Comparison of ENCODE assay signal across 10 cellular contexts in genomic region chr20:35600176-35600995, GRCh38. TPM values are rescaled to one million over a fixed set of nuclear protein-coding genes. Genes with fewer than 3 reads are reported as not detected.
A peak's percentile ranks its signal among the peaks of the same experiment; 100 is the strongest.
DNase-seq lines count a peak whose midpoint lies in the region; ATAC-seq, FAIRE-seq and TF ChIP-seq lines count a peak whose summit lies in the region.
"Had no signal": no experiment of that assay in that cellular context is flagged by ENCODE, and none has a peak within 500 bp of the region (broad histone marks: within the 10 kb centered on the region; RNA-seq: fewer than 3 reads in every experiment).

No MANE protein-coding gene starts in this region.

- H3K27me3 ChIP-seq in H7 (ENCODE audit: control insufficient read depth, insufficient read depth, low read length), result peaks cover 48% of the 10 kb centered on the region
- H3K27me3 ChIP-seq in K562 (ENCODE audit: control insufficient read depth in 2 of 2, insufficient read depth in 2 of 2, low read length in 2 of 2), result peaks cover 0 to 32% of the 10 kb centered on the region in 2 experiments; a peak in 4 of 5 replicates
- peaks cover 3 to 27% of the 10 kb centered on the region in 2 experiments; a peak in 4 of 5 replicates for H3K27me3 ChIP-seq in HepG2 (ENCODE audit: control insufficient read depth in 1 of 2, insufficient read depth in 2 of 2, low read length in 2 of 2)

- H3K4me2 ChIP-seq in K562 (ENCODE audit: insufficient read depth, low read length) (no peak overlapping the region), HepG2 (ENCODE audit: low read depth, low read length) (no peak overlapping the region)

- DNase-seq in H7 (peak; percentile 74), K562 (ENCODE audit: extremely low read depth in 1 of 4, low spot score in 3 of 4) (peak in 3 of 4 experiments; percentile 5 to 8 (median 8)), HepG2 (ENCODE audit: low spot score) (no peak), D721Med (ENCODE audit: insufficient read length, low spot score) (no peak), C1 segment of cervical spinal cord (lab: John Stamatoyannopoulos, UW) (no peak), NOMO-1 treated with dmso at 0.1 percent for 144 hours (lab: John Stamatoyannopoulos, UW; ENCODE audit: unreplicated experiment) (no peak), cerebellar cortex (ENCODE audit: low spot score) (no peak)
- DNase-seq: NCI-H1105 treated with DMSO at 0.1 percent for 48 hours had no signal

- peak overlapping the region; percentile 76 for H3K4me3 Mint-ChIP-seq in stimulated activated memory B cell treated with anti-CD40 and anti-IgM and Interleukin-4, amounts not matched to agents 10 μg/mL and 1 μg/mL and 100 μg/mL, for 72 hours

- peaks cover 0 to 34% of the 10 kb centered on the region in 2 experiments; a peak in 3 of 5 replicates for H3K4me1 ChIP-seq in K562 (replicated peaks in 1 of 2; ENCODE audit: control insufficient read depth in 2 of 2, insufficient read depth in 2 of 2, low read length in 2 of 2)
- H3K4me1 ChIP-seq in HepG2 (ENCODE audit: insufficient read depth, low read length), result peaks cover 26% of the 10 kb centered on the region

- BruUV-seq in K562 (replicated peaks; lab: Mats Ljungman, UMichigan), result no TSS peak
- no TSS peak for BruUV-seq in HepG2 (replicated peaks; lab: Mats Ljungman, UMichigan)

- peaks cover 44% of the 10 kb centered on the region for H3K27me3 Mint-ChIP-seq in stimulated activated memory B cell treated with anti-CD40 and anti-IgM and Interleukin-4, amounts not matched to agents 10 μg/mL and 1 μg/mL and 100 μg/mL, for 72 hours

- no peaks in the 10 kb centered on the region for H3K9me1 ChIP-seq in K562 (ENCODE audit: control insufficient read depth, insufficient read depth, low read length)

- no peaks in the 10 kb centered on the region for H3K36me3 ChIP-seq in H7 (replicated peaks; ENCODE audit: control insufficient read depth, insufficient read depth, low read length)
- H3K36me3 ChIP-seq in K562 (ENCODE audit: control insufficient read depth, insufficient read depth, low read length), result no peaks in the 10 kb centered on the region
- H3K36me3 ChIP-seq in HepG2 (replicated peaks in 1 of 2; ENCODE audit: control insufficient read depth in 1 of 2, insufficient read depth in 2 of 2, low read length in 2 of 2), result no peaks in the 10 kb centered on the region

- H3K9me3 Mint-ChIP-seq in stimulated activated memory B cell treated with anti-CD40 and anti-IgM and Interleukin-4, amounts not matched to agents 10 μg/mL and 1 μg/mL and 100 μg/mL, for 72 hours, result no peaks in the 10 kb centered on the region

- H3K27ac ChIP-seq in K562 (ENCODE audit: extremely low read depth, low read depth, low read length) (no peak overlapping the region), HepG2 (ENCODE audit: extremely low read length, insufficient read depth, low read length) (no peak overlapping the region)

- H3K4me1 Mint-ChIP-seq in stimulated activated memory B cell treated with anti-CD40 and anti-IgM and Interleukin-4, amounts not matched to agents 10 μg/mL and 1 μg/mL and 100 μg/mL, for 72 hours, result peaks cover 22% of the 10 kb centered on the region

- POLR2A ChIA-PET in K562 (lab: Yijun Ruan, JAX), result interaction anchor here (0.6 to 1.2 kb wide), 5 partner anchors 11 to 129 kb away, joined by 3 to 5 read pairs (median 4); partner anchors contain the start of genes ERGIC3 and SPAG4
- POLR2A ChIA-PET in HepG2 (lab: Yijun Ruan, JAX), result no interaction called here

- no peak overlapping the region; the same call in 1 of the 2 replicates for H2AFZ ChIP-seq in K562 (ENCODE audit: low read depth, low read length)
- H2AFZ ChIP-seq in HepG2 (ENCODE audit: low read length), result no peak overlapping the region

- H3K4me3 ChIP-seq in H7 (ENCODE audit: insufficient read depth, low read depth, low read length) (peak overlapping the region; percentile 55), K562 (no peak overlapping the region), HepG2 (replicated peaks in 1 of 3; ENCODE audit: insufficient read depth in 1 of 3, low read depth in 2 of 3, low read length in 3 of 3) (no peak overlapping the region)

- 37% methylated on average over 29 of the region's 34 CpGs for WGBS in K562 (ENCODE audit: insufficient coverage, low coverage, missing lambda C conversion rate)
- WGBS in HepG2 (ENCODE audit: low lambda C conversion rate), result 76% methylated on average over 34 of the region's 34 CpGs

- ATAC-seq in K562, result no peak
- no peak for ATAC-seq in HepG2
- ATAC-seq in stimulated activated memory B cell treated with anti-CD40 and anti-IgM and Interleukin-4, amounts not matched to agents 10 μg/mL and 1 μg/mL and 100 μg/mL, for 72 hours, result peak; percentile 3

- TF ChIP-seq RAD21 in K562 (CRISPR knock-in tag; conservative IDR thresholded peaks at IDR 0.05 in 1 of 2, IDR thresholded peaks at IDR 0.05 in 1 of 2), result no peak
- no peak for TF ChIP-seq RAD21 in HepG2 (CRISPR knock-in tag; IDR thresholded peaks at IDR 0.05)

- H4K20me1 ChIP-seq in K562 (replicated peaks; ENCODE audit: control insufficient read depth, insufficient read depth, low read length), result no peaks in the 10 kb centered on the region
- H4K20me1 ChIP-seq in HepG2 (ENCODE audit: insufficient read depth, low read length), result no peaks in the 10 kb centered on the region

- CTCF ChIA-PET in K562 (lab: Yijun Ruan, JAX; ENCODE audit: low intra/inter-chr PET ratio), result no interaction called here
- CTCF ChIA-PET in HepG2 (lab: Yijun Ruan, JAX; ENCODE audit: low intra/inter-chr PET ratio, low total read pairs), result no interaction called here

- no peaks in the 10 kb centered on the region for H3K36me3 Mint-ChIP-seq in stimulated activated memory B cell treated with anti-CD40 and anti-IgM and Interleukin-4, amounts not matched to agents 10 μg/mL and 1 μg/mL and 100 μg/mL, for 72 hours

- no peaks in the 10 kb centered on the region for H3K79me2 ChIP-seq in K562 (ENCODE audit: control insufficient read depth, insufficient read depth, low read length)
- H3K79me2 ChIP-seq in HepG2 (ENCODE audit: insufficient read depth, low read length), result no peaks in the 10 kb centered on the region

- no peak for FAIRE-seq in K562 (lab: Jason Lieb, UNC)
- no peak for FAIRE-seq in HepG2 (lab: Jason Lieb, UNC)
- no peak for FAIRE-seq in D721Med (lab: Jason Lieb, UNC)
- FAIRE-seq: colon had no signal

- TF ChIP-seq EP300 in K562 (IDR thresholded peaks at IDR 0.05; ENCODE audit: low read length) (no peak), HepG2 (IDR thresholded peaks at IDR 0.05; ENCODE audit: low read depth in 2 of 2, low read length in 2 of 2) (no peak), HepG2 (CRISPR knock-in tag; IDR thresholded peaks at IDR 0.05; ENCODE audit: borderline replicate concordance) (no peak)

- TF ChIP-seq POLR2A in K562 (conservative IDR thresholded peaks at IDR 0.05) (no peak), HepG2 (IDR thresholded peaks at IDR 0.05; ENCODE audit: insufficient read depth in 1 of 2, low read depth in 2 of 2, low read length in 2 of 2) (no peak)

- in situ Hi-C loops in K562 (cut with MboI) (no loop called here), HepG2 (cut with HindIII; ENCODE audit: extremely low pct_ligation_motif_present, low pct_unique_long_range_greater_than_20kb) (loop anchor here (5.0 kb wide), 1 partner anchor 138 kb away; no protein-coding TSS in a partner anchor)

- H3K9ac ChIP-seq in K562 (ENCODE audit: insufficient read depth in 1 of 2, low read depth in 2 of 2, low read length in 2 of 2) (peak overlapping the region in 1 of 2 experiments; percentile 43; a peak in 2 of 4 replicates), HepG2 (ENCODE audit: insufficient read depth, low read depth, low read length) (no peak overlapping the region)

- H3K9me3 ChIP-seq in K562 (replicated peaks; ENCODE audit: control insufficient read depth, insufficient read depth, low read depth, low read length), result no peaks in the 10 kb centered on the region
- no peaks in the 10 kb centered on the region for H3K9me3 ChIP-seq in HepG2 (ENCODE audit: low read length)

- TF ChIP-seq CTCF in K562 (IDR thresholded peaks at IDR 0.05 in 2 of 3, conservative IDR thresholded peaks at IDR 0.05 in 1 of 3; ENCODE audit: insufficient read depth in 2 of 3, low read depth in 1 of 3, low read length in 3 of 3) (no peak), HepG2 (CRISPR knock-in tag; IDR thresholded peaks at IDR 0.05) (no peak), D721Med (IDR thresholded peaks at IDR 0.05; ENCODE audit: insufficient read depth, missing control alignments) (no peak)

- intact Hi-C loops in K562 (cut with micrococcal nuclease), result loop anchor here (5.0 kb wide), 1 partner anchor 88 kb away; no protein-coding TSS in a partner anchor
- intact Hi-C loops in HepG2 (cut with micrococcal nuclease; ENCODE audit: unreplicated experiment), result no loop called here

- H3K27ac Mint-ChIP-seq in stimulated activated memory B cell treated with anti-CD40 and anti-IgM and Interleukin-4, amounts not matched to agents 10 μg/mL and 1 μg/mL and 100 μg/mL, for 72 hours, result peak overlapping the region; percentile 31

RNA-seq across cellular contexts. Expression of gene SPAG4, which starts 15.2 kb away (rescaled TPM):
- total RNA-seq in H7 (2014; rRNA removed; shearing (Covaris generic)), result 6.1 and 8.0 TPM in 2 replicates
- total RNA-seq in K562 (2011; cell fraction: chromatin; rRNA removed; ENCODE audit: low replicate concordance), result 15.2 and 38.2 TPM in 2 replicates
- 39.1 and 46.2 TPM in 2 replicates for total RNA-seq in K562 (2011; cell fraction: nucleolus; rRNA removed)
- total RNA-seq in K562 (2011; cell fraction: nucleoplasm; rRNA removed), result 21.6 and 29.9 TPM in 2 replicates
- total RNA-seq in K562 (2014; rRNA removed), result 5.3 and 6.4 TPM in 2 replicates
- total RNA-seq in K562 (2014; rRNA removed; fragmentation: Illumina TruSeq; extraction: Trizol), result 2.0 and 2.8 TPM in 2 replicates
- 1.5 and 3.4 TPM in 2 replicates for total RNA-seq in K562 (2015; rRNA removed; fragmentation: Illumina TruSeq; extraction: Trizol)
- total RNA-seq in K562 (2021), result 7.2 and 9.6 TPM in 2 replicates
- polyA plus RNA-seq in K562 (2011; rRNA removed), result 11.4 and 12.2 TPM in 2 replicates
- 16.4 and 27.9 TPM in 2 replicates for polyA plus RNA-seq in K562 (2011; cell fraction: cytosol; rRNA removed)
- polyA plus RNA-seq in K562 (2011; cell fraction: nucleus; rRNA removed), result 79.8 and 97.3 TPM in 2 replicates
- 9.4 and 16.3 TPM in 2 replicates for polyA plus RNA-seq in K562 (2012)
- 3.0 and 3.6 TPM in 2 replicates for polyA plus RNA-seq in K562 (2014; fragmentation: Illumina TruSeq; extraction: Trizol)
- polyA plus RNA-seq in K562 (2014; fragmentation: Nextera tagmentation; extraction: Ambion mirVana), result 1 to 10 TPM; 1.6 to 4.6 TPM
- polyA plus RNA-seq in K562 (2014; rRNA removed), result 6.8 and 8.4 TPM in 2 replicates
- 1.6 and 3.6 TPM in 2 replicates for polyA minus RNA-seq in K562 (2011; rRNA and poly(A)+ RNA removed)
- polyA minus RNA-seq in K562 (2011; cell fraction: cytosol; rRNA and poly(A)+ RNA removed), result 4.5 and 7.3 TPM in 2 replicates
- 11.2 and 12.4 TPM in 2 replicates for polyA minus RNA-seq in K562 (2011; cell fraction: nucleus; rRNA and poly(A)+ RNA removed)
- 2.5 and 5.8 TPM in 2 replicates for total RNA-seq in HepG2 (2016; rRNA removed; fragmentation: Illumina TruSeq; extraction: Trizol)
- 2.5 and 4.4 TPM in 2 replicates for total RNA-seq in HepG2 (2016; cell fraction: cytosol; rRNA removed; fragmentation: Illumina TruSeq; extraction: Trizol; ENCODE audit: low read depth)
- total RNA-seq in HepG2 (2016; cell fraction: insoluble cytoplasmic fraction; rRNA removed; fragmentation: Illumina TruSeq; extraction: Trizol), result 4.1 and 5.3 TPM in 2 replicates
- total RNA-seq in HepG2 (2016; cell fraction: membrane; rRNA removed; fragmentation: Illumina TruSeq; extraction: Trizol), result 3.0 and 4.9 TPM in 2 replicates
- 3.3 and 6.5 TPM in 2 replicates for total RNA-seq in HepG2 (2016; cell fraction: nucleus; rRNA removed; fragmentation: Illumina TruSeq; extraction: Trizol)
- 137 and 149 TPM in 2 replicates for polyA plus RNA-seq in HepG2 (2011; rRNA removed)
- polyA plus RNA-seq in HepG2 (2011; cell fraction: cytosol; rRNA removed), result 115 and 170 TPM in 2 replicates
- 334 and 438 TPM in 2 replicates for polyA plus RNA-seq in HepG2 (2011; cell fraction: nucleus; rRNA removed)
- polyA plus RNA-seq in HepG2 (2012), result 64.5 and 105 TPM in 2 replicates
- polyA plus RNA-seq in HepG2 (2016; cell fraction: cytosol; fragmentation: Illumina TruSeq; extraction: Trizol; ENCODE audit: low read depth), result 3.0 and 3.3 TPM in 2 replicates
- polyA plus RNA-seq in HepG2 (2016; cell fraction: insoluble cytoplasmic fraction; fragmentation: Illumina TruSeq; extraction: Trizol; ENCODE audit: low read depth), result 2.3 and 4.7 TPM in 2 replicates
- polyA plus RNA-seq in HepG2 (2016; cell fraction: membrane; fragmentation: Illumina TruSeq; extraction: Trizol; ENCODE audit: low read depth), result 3.0 TPM in 2 replicates
- polyA plus RNA-seq in HepG2 (2016; cell fraction: nucleus; fragmentation: Illumina TruSeq; extraction: Trizol; ENCODE audit: insufficient read depth, low read depth), result 9.7 and 14.0 TPM in 2 replicates
- 2.7 and 72.2 TPM in 2 replicates for polyA minus RNA-seq in HepG2 (2011; rRNA and poly(A)+ RNA removed; ENCODE audit: low replicate concordance)
- 33.7 and 35.8 TPM in 2 replicates for polyA minus RNA-seq in HepG2 (2011; cell fraction: cytosol; rRNA and poly(A)+ RNA removed)
- 26.8 and 32.9 TPM in 2 replicates for polyA minus RNA-seq in HepG2 (2011; cell fraction: nucleus; rRNA and poly(A)+ RNA removed)

RNA-seq across cellular contexts. Expression of gene ERGIC3, which starts 58.5 kb away (rescaled TPM):
- 191 and 213 TPM in 2 replicates for total RNA-seq in H7 (2014; rRNA removed; shearing (Covaris generic))
- 211 and 424 TPM in 2 replicates for total RNA-seq in K562 (2011; cell fraction: chromatin; rRNA removed; ENCODE audit: low replicate concordance)
- total RNA-seq in K562 (2011; cell fraction: nucleolus; rRNA removed), result 454 and 514 TPM in 2 replicates
- 377 and 412 TPM in 2 replicates for total RNA-seq in K562 (2011; cell fraction: nucleoplasm; rRNA removed)
- total RNA-seq in K562 (2014; rRNA removed), result 121 and 137 TPM in 2 replicates
- 117 and 147 TPM in 2 replicates for total RNA-seq in K562 (2014; rRNA removed; fragmentation: Illumina TruSeq; extraction: Trizol)
- 155 and 160 TPM in 2 replicates for total RNA-seq in K562 (2015; rRNA removed; fragmentation: Illumina TruSeq; extraction: Trizol)
- 176 and 184 TPM in 2 replicates for total RNA-seq in K562 (2021)
- polyA plus RNA-seq in K562 (2011; rRNA removed), result 261 and 327 TPM in 2 replicates
- polyA plus RNA-seq in K562 (2011; cell fraction: cytosol; rRNA removed), result 343 and 366 TPM in 2 replicates
- polyA plus RNA-seq in K562 (2011; cell fraction: nucleus; rRNA removed), result 397 and 401 TPM in 2 replicates
- 276 and 358 TPM in 2 replicates for polyA plus RNA-seq in K562 (2012)
- polyA plus RNA-seq in K562 (2014; fragmentation: Illumina TruSeq; extraction: Trizol), result 201 and 212 TPM in 2 replicates
- 100 to 1,000 TPM; 243 to 278 TPM for polyA plus RNA-seq in K562 (2014; fragmentation: Nextera tagmentation; extraction: Ambion mirVana)
- polyA plus RNA-seq in K562 (2014; rRNA removed), result 153 TPM in 2 replicates
- polyA minus RNA-seq in K562 (2011; rRNA and poly(A)+ RNA removed), result 239 and 263 TPM in 2 replicates
- 86.8 and 91.6 TPM in 2 replicates for polyA minus RNA-seq in K562 (2011; cell fraction: cytosol; rRNA and poly(A)+ RNA removed)
- 43.9 and 62.1 TPM in 2 replicates for polyA minus RNA-seq in K562 (2011; cell fraction: nucleus; rRNA and poly(A)+ RNA removed)
- 224 and 407 TPM in 2 replicates for total RNA-seq in HepG2 (2016; rRNA removed; fragmentation: Illumina TruSeq; extraction: Trizol)
- total RNA-seq in HepG2 (2016; cell fraction: cytosol; rRNA removed; fragmentation: Illumina TruSeq; extraction: Trizol; ENCODE audit: low read depth), result 309 and 324 TPM in 2 replicates
- total RNA-seq in HepG2 (2016; cell fraction: insoluble cytoplasmic fraction; rRNA removed; fragmentation: Illumina TruSeq; extraction: Trizol), result 220 and 420 TPM in 2 replicates
- total RNA-seq in HepG2 (2016; cell fraction: membrane; rRNA removed; fragmentation: Illumina TruSeq; extraction: Trizol), result 396 and 433 TPM in 2 replicates
- 264 and 296 TPM in 2 replicates for total RNA-seq in HepG2 (2016; cell fraction: nucleus; rRNA removed; fragmentation: Illumina TruSeq; extraction: Trizol)
- 610 and 670 TPM in 2 replicates for polyA plus RNA-seq in HepG2 (2011; rRNA removed)
- polyA plus RNA-seq in HepG2 (2011; cell fraction: cytosol; rRNA removed), result 697 and 907 TPM in 2 replicates
- 512 and 519 TPM in 2 replicates for polyA plus RNA-seq in HepG2 (2011; cell fraction: nucleus; rRNA removed)
- 356 and 493 TPM in 2 replicates for polyA plus RNA-seq in HepG2 (2012)
- 247 and 288 TPM in 2 replicates for polyA plus RNA-seq in HepG2 (2016; cell fraction: cytosol; fragmentation: Illumina TruSeq; extraction: Trizol; ENCODE audit: low read depth)
- 179 and 200 TPM in 2 replicates for polyA plus RNA-seq in HepG2 (2016; cell fraction: insoluble cytoplasmic fraction; fragmentation: Illumina TruSeq; extraction: Trizol; ENCODE audit: low read depth)
- polyA plus RNA-seq in HepG2 (2016; cell fraction: membrane; fragmentation: Illumina TruSeq; extraction: Trizol; ENCODE audit: low read depth), result 343 and 357 TPM in 2 replicates
- polyA plus RNA-seq in HepG2 (2016; cell fraction: nucleus; fragmentation: Illumina TruSeq; extraction: Trizol; ENCODE audit: insufficient read depth, low read depth), result 461 and 472 TPM in 2 replicates
- 491 and 704 TPM in 2 replicates for polyA minus RNA-seq in HepG2 (2011; rRNA and poly(A)+ RNA removed; ENCODE audit: low replicate concordance)
- 143 and 159 TPM in 2 replicates for polyA minus RNA-seq in HepG2 (2011; cell fraction: cytosol; rRNA and poly(A)+ RNA removed)
- polyA minus RNA-seq in HepG2 (2011; cell fraction: nucleus; rRNA and poly(A)+ RNA removed), result 106 and 126 TPM in 2 replicates

Comparison
In these comparisons a context has a peak if more than half of its experiments do, and no peak if none do; other contexts are left out.
1. DNase-seq: peak in H7 (single experiment) and K562 (3 of 4); none in HepG2 (single experiment), D721Med (single experiment), C1 segment of cervical spinal cord (0 of 14), NOMO-1 treated with dmso at 0.1 percent for 144 hours (single experiment) and cerebellar cortex (single experiment).